8 cellular contexts compared by ENCODE assay signal in the genomic region with DNA sequence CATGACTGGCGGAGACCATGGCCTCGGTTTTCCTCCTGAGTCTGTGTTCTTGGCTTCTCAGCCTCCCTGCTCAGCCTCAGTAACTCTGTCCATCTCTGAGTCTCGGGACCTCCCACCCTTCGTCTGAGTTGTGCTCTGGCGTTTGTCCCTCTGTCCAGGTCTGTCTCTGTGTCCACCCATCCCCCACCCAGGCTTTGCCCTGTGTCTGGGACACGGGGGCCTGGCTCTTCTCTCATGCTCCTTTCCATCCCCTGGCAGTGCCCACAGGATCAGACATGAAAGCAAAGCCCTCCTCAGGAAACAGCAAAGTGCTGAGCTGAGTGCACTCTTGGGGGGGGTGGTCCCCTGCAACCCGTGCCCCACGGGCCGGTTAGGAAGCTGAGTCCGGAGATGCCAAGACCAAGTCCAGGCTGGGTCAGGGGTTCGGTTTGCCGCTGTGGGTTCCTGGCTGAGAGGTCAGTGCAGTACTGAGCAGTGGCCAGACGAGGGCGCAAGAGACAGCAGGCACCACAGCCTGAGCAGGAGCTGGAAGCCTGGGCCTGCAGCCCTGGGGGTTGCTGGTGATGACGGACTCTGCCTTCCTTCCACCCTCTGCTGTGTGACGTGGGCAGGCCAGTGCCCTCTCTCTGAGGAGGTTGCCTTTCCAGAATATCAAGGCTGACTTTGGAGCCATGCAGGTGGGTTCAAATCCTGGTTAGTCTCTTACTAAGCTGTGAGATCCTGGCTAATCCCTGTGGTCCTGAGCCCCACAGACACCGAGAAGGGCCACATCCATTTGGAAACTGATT.
DNase-seq lines count a peak whose midpoint lies in the region; ATAC-seq, FAIRE-seq and TF ChIP-seq lines count a peak whose summit lies in the region.

No MANE protein-coding gene starts in this region.

- H3K9me3 Mint-ChIP-seq in nephron progenitor cell, result no peaks in the 10 kb centered on the region

- H3K36me3 Mint-ChIP-seq in nephron progenitor cell (ENCODE audit: low read depth), result no peaks in the 10 kb centered on the region

- no peak overlapping the region for H3K27ac Mint-ChIP-seq in nephron progenitor cell

- H3K4me1 Mint-ChIP-seq in nephron progenitor cell, result peaks cover 20% of the 10 kb centered on the region

- peaks cover 11% of the 10 kb centered on the region for H3K27me3 Mint-ChIP-seq in nephron progenitor cell (ENCODE audit: low read depth, poor library complexity)

- TF ChIP-seq CTCF in fibroblast of mammary gland (conservative IDR thresholded peaks at IDR 0.05; ENCODE audit: control insufficient read depth, insufficient read depth, low read depth, low read length), result peak; percentile 94
- peak; percentile 94 for TF ChIP-seq CTCF in nephron progenitor cell (IDR thresholded peaks at IDR 0.05)

- H3K4me3 Mint-ChIP-seq in nephron progenitor cell, result no peak overlapping the region

- H3K4me3 ChIP-seq in fibroblast of mammary gland (ENCODE audit: control insufficient read depth, low read depth, low read length), result no peak overlapping the region

- DNase-seq in AML-193 (lab: John Stamatoyannopoulos, UW), result peak; percentile 36 to 51
- DNase-seq in RCC 7860 (ENCODE audit: low spot score), result peak; percentile 40
- DNase-seq in activated T-helper 1 cell treated with Interleukin-2 at 50 U/mL for 16 hours (ENCODE audit: low read depth), result peak; percentile 61
- peak; percentile 70 for DNase-seq in fibroblast of mammary gland (ENCODE audit: low read depth)
- DNase-seq in nephron progenitor cell, result peak; percentile 90
- DNase-seq in stimulated activated naive CD8-positive, alpha-beta T cell treated with anti-CD3 and anti-CD28 coated beads, Interleukin-15, Interleukin-2, amounts not matched to agents 100 U/mL and 50 U/mL, for 24 hours, result peak; percentile 88

- no peak for FAIRE-seq in RCC 7860 (lab: Jason Lieb, UNC)

- ATAC-seq in GM18873 (IDR thresholded peaks at IDR 0.05; ENCODE audit: low FRiP score, unreplicated experiment), result peak; percentile 47
- peak; percentile 45 for ATAC-seq in HG03442 (IDR thresholded peaks at IDR 0.05; ENCODE audit: unreplicated experiment)
- ATAC-seq in stimulated activated naive CD8-positive, alpha-beta T cell treated with anti-CD3 and anti-CD28 coated beads, Interleukin-15, Interleukin-2, amounts not matched to agents 100 U/mL and 50 U/mL, for 24 hours, result peak; percentile 68

Comparison
In these comparisons a context has a peak if more than half of its experiments do, and no peak if none do; other contexts are left out.
1. DNase-seq: peak in every context shown above with its lines; median percentile 90 in nephron progenitor cell; 88 in stimulated activated naive CD8-positive, alpha-beta T cell treated with anti-CD3 and anti-CD28 coated beads, Interleukin-15, Interleukin-2, amounts not matched to agents 100 U/mL and 50 U/mL, for 24 hours; 70 in fibroblast of mammary gland; 61 in activated T-helper 1 cell treated with Interleukin-2 at 50 U/mL for 16 hours; 44 in AML-193; 40 in RCC 7860.